Comparison of ENCODE assay signal across 26 cellular contexts in the genomic region with DNA sequence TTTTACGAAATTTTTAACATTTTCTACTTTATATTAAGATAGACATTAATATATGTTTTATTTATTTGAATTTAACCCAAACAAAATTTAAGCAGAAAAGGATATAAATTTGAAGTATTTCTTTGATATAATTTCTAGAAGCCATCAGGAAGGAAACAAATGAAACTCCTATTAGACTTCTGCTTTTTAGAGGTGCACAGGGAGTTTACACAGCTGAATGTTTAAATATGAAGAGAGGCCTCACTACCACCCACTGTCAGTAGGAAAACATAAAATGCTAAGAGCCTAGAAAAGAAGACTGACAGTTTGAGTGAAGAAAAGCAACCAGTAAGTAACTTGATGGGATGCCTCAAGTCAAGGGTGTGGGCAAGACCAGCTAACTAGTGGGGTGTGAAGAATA. TPM values are rescaled to one million over a fixed set of nuclear protein-coding genes. Genes with fewer than 3 reads are reported as not detected.
"Had no signal": no experiment of that assay in that cellular context is flagged by ENCODE, and none has a peak within 500 bp of the region (broad histone marks: within the 10 kb centered on the region; RNA-seq: fewer than 3 reads in every experiment).

No MANE protein-coding gene starts in this region.

- H3K36me3 ChIP-seq: brain microvascular endothelial cell, cardiac muscle cell, MG63 had no signal

- H3K27me3 ChIP-seq: brain microvascular endothelial cell, cardiac muscle cell, MG63 had no signal

- H3K4me3 ChIP-seq: cardiac muscle cell, MG63, PC-9, SK-N-MC had no signal

- H3K9ac ChIP-seq: KMS-11 had no signal

- H3K27ac ChIP-seq: brain microvascular endothelial cell, cardiac muscle cell, KMS-11, PC-9, SK-N-MC, VCaP had no signal

- H3K4me2 ChIP-seq: KMS-11, PC-9 had no signal

- DNase-seq: activated CD4-positive, alpha-beta memory T cell treated with anti-CD3 and anti-CD28 coated beads, Interleukin-2, amount 10 ng/mL, durations not matched to agents 7 days and 5 days; activated CD4-positive, alpha-beta T cell treated with anti-CD3 and anti-CD28 coated beads for 36 hours; activated CD4-positive, alpha-beta T cell treated with anti-CD3 and anti-CD28 coated beads, Interleukin-2, amount 50 U/mL, for 1 hour; activated gamma-delta T cell; activated naive CD4-positive, alpha-beta T cell treated with anti-CD3 and anti-CD28 coated beads, Interleukin-2, amount 10 ng/mL, durations not matched to agents 7 days and 5 days; activated naive CD8-positive, alpha-beta T cell treated with anti-CD3 and anti-CD28 coated beads for 36 hours; activated T-cell treated with anti-CD3 and anti-CD28 coated beads for 4 hours; activated T-cell treated with anti-CD3 and anti-CD28 coated beads, Interleukin-2, amount 50 U/mL, for 48 hours; brain microvascular endothelial cell; IMR-90; MG63; NCI-H1048; NCI-H146; NCI-H187 treated with DMSO at 0.1 percent for 48 hours; NCI-H2171; NCI-H2227 treated with DMSO at 0.1 percent for 48 hours; NCI-H446 treated with DMSO at 0.1 percent for 48 hours; NCI-H748 treated with DMSO at 0.1 percent for 48 hours; NK-92 treated with Interleukin-12 subunit alpha and Interleukin-12 subunit beta, amount 100 ng/mL, for 24 hours; PC-9; SHP77 treated with DMSO at 0.1 percent for 48 hours; T-helper 1 cell had no signal

RNA-seq across cellular contexts. Expression of gene PLSCR2, which starts 19.8 kb away (rescaled TPM):
- polyA plus RNA-seq: cardiac muscle cell, IMR-90 had no signal
